ENCODE assay signal across 1 cellular context in genomic region chr1:92441316-92442311, GRCh38.
TF ChIP-seq lines count a peak whose summit lies in the region.

No MANE protein-coding gene starts in this region.

TF ChIP-seq in HepG2, 621 proteins besides CTCF, POLR2A, EP300 and RAD21 (continued from another document and continues in another):
- peak; percentile 36; the same call in 1 of the 2 replicates for TF ChIP-seq ZBTB10 (CRISPR knock-in tag; IDR thresholded peaks at IDR 0.05; ENCODE audit: borderline replicate concordance)
- TF ChIP-seq GTF3A (CRISPR knock-in tag; conservative IDR thresholded peaks at IDR 0.05), result 0 out of 2 replicates have a peak, but pooled peaks have one; percentile 77
- TF ChIP-seq RFXAP (CRISPR knock-in tag; IDR thresholded peaks at IDR 0.05; ENCODE audit: borderline replicate concordance), result peak; percentile 69; the same call in 1 of the 2 replicates
- peak; percentile 52 for TF ChIP-seq MLX (CRISPR knock-in tag; IDR thresholded peaks at IDR 0.05)
- peak; percentile 46; the same call in 1 of the 2 replicates for TF ChIP-seq SIX1 (CRISPR knock-in tag; IDR thresholded peaks at IDR 0.05; ENCODE audit: borderline replicate concordance)
- peak; percentile 69; the same call in 1 of the 2 replicates for TF ChIP-seq RXRA (CRISPR knock-in tag; IDR thresholded peaks at IDR 0.05)
- peak; percentile 86; the same call in 1 of the 2 replicates for TF ChIP-seq EED (CRISPR knock-in tag; IDR thresholded peaks at IDR 0.05)
- TF ChIP-seq CBX5 (CRISPR knock-in tag; IDR thresholded peaks at IDR 0.05; ENCODE audit: borderline replicate concordance), result peak; percentile 62; the same call in 1 of the 2 replicates
- TF ChIP-seq ZNF678 (CRISPR knock-in tag; IDR thresholded peaks at IDR 0.05), result peak; percentile 95; the same call in 1 of the 2 replicates
- peak; percentile 71 for TF ChIP-seq ZNF205 (CRISPR knock-in tag; IDR thresholded peaks at IDR 0.05)
- TF ChIP-seq ZNF12 (CRISPR knock-in tag; IDR thresholded peaks at IDR 0.05), result peak; percentile 81
- no peak for TF ChIP-seq PHF5A (CRISPR knock-in tag; IDR thresholded peaks at IDR 0.05; ENCODE audit: low read depth, unreplicated experiment)
- peak; percentile 75 for TF ChIP-seq SIX4 (CRISPR knock-in tag; IDR thresholded peaks at IDR 0.05)
- peak; percentile 96 for TF ChIP-seq KAT8 (CRISPR knock-in tag; IDR thresholded peaks at IDR 0.05)
- TF ChIP-seq MEIS2 (CRISPR knock-in tag; IDR thresholded peaks at IDR 0.05), result peak; percentile 83; the same call in 1 of the 2 replicates
- TF ChIP-seq DRAP1 (CRISPR knock-in tag; IDR thresholded peaks at IDR 0.05), result peak; percentile 51; the same call in 1 of the 2 replicates
- peak; percentile 100 for TF ChIP-seq ZFX (CRISPR knock-in tag; IDR thresholded peaks at IDR 0.05; ENCODE audit: low read depth)
- TF ChIP-seq ZBTB40 (IDR thresholded peaks at IDR 0.05), result no peak
- peak; percentile 68 for TF ChIP-seq ZBTB40 (CRISPR knock-in tag; IDR thresholded peaks at IDR 0.05)
- TF ChIP-seq GMEB1 (CRISPR knock-in tag; IDR thresholded peaks at IDR 0.05; ENCODE audit: borderline replicate concordance), result peak; percentile 69; the same call in 1 of the 2 replicates
- peak; percentile 90; the same call in 1 of the 2 replicates for TF ChIP-seq ZNF556 (CRISPR knock-in tag; IDR thresholded peaks at IDR 0.05; ENCODE audit: borderline replicate concordance)
- peak; percentile 68 for TF ChIP-seq MAFF (IDR thresholded peaks at IDR 0.05; ENCODE audit: low read depth, low read length)
- TF ChIP-seq HNF1A (IDR thresholded peaks at IDR 0.05; ENCODE audit: low read depth), result no peak; the same call in 1 of the 2 replicates
- peak; percentile 46; the same call in 1 of the 2 replicates for TF ChIP-seq HNF1A (CRISPR knock-in tag; IDR thresholded peaks at IDR 0.05; ENCODE audit: borderline replicate concordance)
- TF ChIP-seq ZBTB2 (CRISPR knock-in tag; IDR thresholded peaks at IDR 0.05; ENCODE audit: low read depth), result peak; percentile 59; the same call in 1 of the 2 replicates
- peak; percentile 57; the same call in 1 of the 2 replicates for TF ChIP-seq PRDM10 (CRISPR knock-in tag; IDR thresholded peaks at IDR 0.05; ENCODE audit: low read depth)
- no peak for TF ChIP-seq ZNF552 (CRISPR knock-in tag; IDR thresholded peaks at IDR 0.05; ENCODE audit: borderline replicate concordance)
- no peak for TF ChIP-seq ZNF460 (CRISPR knock-in tag; IDR thresholded peaks at IDR 0.05; ENCODE audit: borderline replicate concordance)
- peak; percentile 84 for TF ChIP-seq GATAD1 (CRISPR knock-in tag; IDR thresholded peaks at IDR 0.05)
